In the genomic region with DNA sequence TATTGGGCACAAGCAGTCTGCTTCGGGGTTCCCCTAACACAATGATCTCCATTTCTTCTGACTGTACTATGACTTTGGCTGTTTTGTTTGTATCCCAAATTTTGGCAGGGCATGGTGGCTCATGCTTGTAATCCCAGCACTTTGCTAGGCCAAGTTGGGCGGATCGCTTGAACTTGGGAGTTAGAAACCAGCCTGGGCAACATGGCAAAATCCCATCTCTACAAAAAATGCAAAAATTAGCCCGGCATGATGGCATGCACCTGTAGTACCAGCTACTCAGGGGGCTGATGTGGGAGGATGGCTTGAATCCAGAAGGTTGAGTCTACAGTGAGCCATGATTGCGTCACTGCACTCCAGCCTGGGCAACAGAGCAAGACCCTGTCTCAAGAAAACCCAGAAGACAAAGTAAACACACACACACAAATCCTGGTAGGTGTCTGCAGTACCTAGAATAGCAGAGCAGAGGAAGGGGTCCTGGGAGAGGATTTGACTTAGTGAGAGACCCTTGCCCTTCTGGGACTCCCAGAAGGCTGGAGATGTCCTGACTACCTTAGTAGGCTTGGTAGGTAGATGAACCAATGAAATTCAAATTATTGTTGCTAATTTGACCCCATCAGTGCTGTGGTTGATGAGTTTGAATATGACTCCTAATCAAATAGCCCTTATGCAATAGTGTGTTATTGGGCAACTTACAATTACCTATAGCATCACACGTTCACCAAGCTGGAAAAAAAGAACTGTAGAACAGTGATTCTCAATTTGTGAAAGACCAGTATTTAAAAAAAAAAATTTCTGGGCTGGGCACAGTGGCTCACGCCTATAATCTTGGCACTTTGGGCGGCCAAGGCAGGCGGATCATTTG, we compare ENCODE assay signal across 10 cellular contexts. TPM values are rescaled to one million over a fixed set of nuclear protein-coding genes. Genes with fewer than 3 reads are reported as not detected.
A peak's percentile ranks its signal among the peaks of the same experiment; 100 is the strongest.
DNase-seq lines count a peak whose midpoint lies in the region; ATAC-seq and TF ChIP-seq lines count a peak whose summit lies in the region.
"Had no signal": no experiment of that assay in that cellular context is flagged by ENCODE, and none has a peak within 500 bp of the region (broad histone marks: within the 10 kb centered on the region; RNA-seq: fewer than 3 reads in every experiment).

No MANE protein-coding gene starts in this region.

- H3K4me3 Mint-ChIP-seq in T-helper 1 cell treated with Interleukin-12 subunit alpha and Interleukin-12 subunit beta and Interleukin-4 antibody, amounts not matched to agents 30 μg/mL and 1 μg/mL, for 36 hours: no peak overlapping the region

- peak overlapping the region; percentile 87 for H3K14ac ChIP-seq in trophoblast cell (ENCODE audit: low read length)

- H3K4me2 ChIP-seq in mammary epithelial cell (ENCODE audit: insufficient read depth, low read depth, low read length) (peak overlapping the region; percentile 59), trophoblast cell (ENCODE audit: low read length) (no peak overlapping the region)

- no peaks in the 10 kb centered on the region for H4K20me1 ChIP-seq in mammary epithelial cell (ENCODE audit: insufficient read depth, low read length)

- H2BK12ac ChIP-seq in trophoblast cell (ENCODE audit: low read length): peak overlapping the region; percentile 90

- H3K23ac ChIP-seq in trophoblast cell (ENCODE audit: low read length): no peak overlapping the region

- peak overlapping the region; percentile 88 for H3K27ac ChIP-seq in mammary epithelial cell (ENCODE audit: insufficient read depth, low read depth, low read length)
- H3K27ac ChIP-seq in trophoblast cell (ENCODE audit: low read depth, low read length): peak overlapping the region; percentile 94

- H3K4me1 Mint-ChIP-seq in T-helper 1 cell treated with Interleukin-12 subunit alpha and Interleukin-12 subunit beta and Interleukin-4 antibody, amounts not matched to agents 30 μg/mL and 1 μg/mL, for 36 hours (ENCODE audit: low read depth): peaks cover 37% of the 10 kb centered on the region

- DNase-seq in T-helper 1 cell: no peak
- DNase-seq in NCI-H446 treated with DMSO at 0.1 percent for 48 hours (lab: John Stamatoyannopoulos, UW): peak; percentile 56
- no peak for DNase-seq in mammary epithelial cell
- DNase-seq in trophoblast cell: no peak
- no peak for DNase-seq in HPDE6-E6E7 (ENCODE audit: extremely low spot score)
- DNase-seq in stimulated activated CD4-positive, alpha-beta T cell treated with anti-CD3 and anti-CD28 coated beads, Interleukin-4, amount 100 ng/mL, for 24 hours: no peak
- DNase-seq in left colon: no peak
- DNase-seq: GF-D8, NCI-H1092 had no signal

- H3K36me3 ChIP-seq in mammary epithelial cell (ENCODE audit: insufficient read depth, low read length): no peaks in the 10 kb centered on the region
- no peaks in the 10 kb centered on the region for H3K36me3 ChIP-seq in trophoblast cell (ENCODE audit: control insufficient read depth in 1 of 2, insufficient read depth in 2 of 2, low read length in 2 of 2)

- H3K4me3 ChIP-seq in mammary epithelial cell (replicated peaks in 1 of 3; ENCODE audit: insufficient read depth in 1 of 3, low read depth in 2 of 3, low read length in 3 of 3) (no peak overlapping the region), trophoblast cell (ENCODE audit: low read depth, low read length) (no peak overlapping the region)

- H3K9me3 Mint-ChIP-seq in T-helper 1 cell treated with Interleukin-12 subunit alpha and Interleukin-12 subunit beta and Interleukin-4 antibody, amounts not matched to agents 30 μg/mL and 1 μg/mL, for 36 hours: peaks cover 7% of the 10 kb centered on the region

- no peaks in the 10 kb centered on the region for H3K79me2 ChIP-seq in mammary epithelial cell (ENCODE audit: insufficient read depth, low read length)
- no peaks in the 10 kb centered on the region for H3K79me2 ChIP-seq in trophoblast cell (ENCODE audit: control insufficient read depth, insufficient read depth, low read length, poor library complexity)

- H3K27me3 Mint-ChIP-seq in T-helper 1 cell treated with Interleukin-12 subunit alpha and Interleukin-12 subunit beta and Interleukin-4 antibody, amounts not matched to agents 30 μg/mL and 1 μg/mL, for 36 hours (ENCODE audit: low read depth): no peaks in the 10 kb centered on the region

- in situ Hi-C loops in mammary epithelial cell (cut with MboI; ENCODE audit: low sequenced_read_pairs in 2 of 2): no loop called here

- H3K9ac ChIP-seq in mammary epithelial cell (ENCODE audit: insufficient read depth, low read length) (peak overlapping the region; percentile 42), trophoblast cell (ENCODE audit: low read length) (no peak overlapping the region)

- dilution Hi-C loops in mammary epithelial cell (cut with HindIII; ENCODE audit: low sequenced_read_pairs): no loop called here

- H3K36me3 Mint-ChIP-seq in T-helper 1 cell treated with Interleukin-12 subunit alpha and Interleukin-12 subunit beta and Interleukin-4 antibody, amounts not matched to agents 30 μg/mL and 1 μg/mL, for 36 hours (ENCODE audit: low read depth): peaks cover 16% of the 10 kb centered on the region

- no peaks in the 10 kb centered on the region for H3K9me3 ChIP-seq in mammary epithelial cell (replicated peaks; ENCODE audit: insufficient read depth, low read length)
- H3K9me3 ChIP-seq in trophoblast cell (ENCODE audit: insufficient read depth, low read depth, low read length): no peaks in the 10 kb centered on the region

- intact Hi-C loops in mammary epithelial cell (cut with micrococcal nuclease): no loop called here
- intact Hi-C loops in left colon (cut with DNase I, micrococcal nuclease): no loop called here

- peak overlapping the region; percentile 96 for H3K27ac Mint-ChIP-seq in T-helper 1 cell treated with Interleukin-12 subunit alpha and Interleukin-12 subunit beta and Interleukin-4 antibody, amounts not matched to agents 30 μg/mL and 1 μg/mL, for 36 hours

- H2BK120ac ChIP-seq in trophoblast cell (ENCODE audit: insufficient read depth, low read length, poor library complexity): peak overlapping the region; percentile 96

- peak overlapping the region; percentile 42 for H3K18ac ChIP-seq in trophoblast cell (ENCODE audit: low read length)

- H3K4me1 ChIP-seq in mammary epithelial cell (ENCODE audit: insufficient read depth, low read length): peaks cover 19% of the 10 kb centered on the region
- peaks cover 13 to 18% of the 10 kb centered on the region in 2 experiments for H3K4me1 ChIP-seq in trophoblast cell (ENCODE audit: control insufficient read depth in 1 of 2, insufficient read depth in 2 of 2, low read length in 2 of 2)

- CTCF ChIA-PET in mammary epithelial cell (lab: Charles Lee; ENCODE audit: low non-redundant PET): no interaction called here

- peak overlapping the region; percentile 51 for H3K4ac ChIP-seq in trophoblast cell (ENCODE audit: low read depth, low read length)

- 56% methylated on average over 9 of the region's 9 CpGs for WGBS in mammary epithelial cell (ENCODE audit: low coverage, missing lambda C conversion rate)
- WGBS in trophoblast cell (ENCODE audit: extremely low coverage, insufficient coverage, insufficient read length): no CpG with 5 or more reads among the region's 9 CpGs

- peaks cover 17% of the 10 kb centered on the region for H3K79me1 ChIP-seq in trophoblast cell (ENCODE audit: low read length)

- TF ChIP-seq CTCF in mammary epithelial cell (conservative IDR thresholded peaks at IDR 0.05 in 1 of 2, IDR thresholded peaks at IDR 0.05 in 1 of 2; ENCODE audit: extremely low read depth in 1 of 2, insufficient read depth in 1 of 2, low read depth in 1 of 2, low read length in 2 of 2): no peak

- BruUV-seq in mammary epithelial cell (replicated peaks; lab: Mats Ljungman, UMichigan): TSS peak; percentile 73

- ATAC-seq in left colon: no peak

- no peaks in the 10 kb centered on the region for H3K27me3 ChIP-seq in mammary epithelial cell (ENCODE audit: insufficient read depth, low read length)
- H3K27me3 ChIP-seq in trophoblast cell (ENCODE audit: insufficient read depth, low read length): no peaks in the 10 kb centered on the region

- H4K91ac ChIP-seq in trophoblast cell (ENCODE audit: low read depth, low read length): peak overlapping the region; percentile 93

- H4K12ac ChIP-seq in trophoblast cell (ENCODE audit: low read depth, low read length): peak overlapping the region; percentile 23

- H2BK5ac ChIP-seq in trophoblast cell (ENCODE audit: low read depth, low read length, poor library complexity): peak overlapping the region; percentile 98

- H2AFZ ChIP-seq in mammary epithelial cell (ENCODE audit: low read depth, low read length) (peak overlapping the region; percentile 77), trophoblast cell (ENCODE audit: insufficient read depth, low read length, poor library complexity) (peak overlapping the region; percentile 30)

- H4K8ac ChIP-seq in trophoblast cell (ENCODE audit: low read depth, low read length): peak overlapping the region; percentile 74

- H2AK5ac ChIP-seq in trophoblast cell (ENCODE audit: low read length): peak overlapping the region; percentile 74

RNA-seq across cellular contexts. Expression of gene AEBP2, which starts 6.8 kb away (rescaled TPM):
- 10 to 100 TPM; 19.7 to 35.4 TPM for total RNA-seq in mammary epithelial cell
- 7.2 TPM for polyA plus RNA-seq in mammary epithelial cell
- polyA minus RNA-seq in mammary epithelial cell: 38.6 TPM
- 66.3 and 67.4 TPM in 2 replicates for polyA plus RNA-seq in trophoblast cell (2013)
- 10 to 100 TPM; 32.4 to 35.4 TPM for total RNA-seq in left colon
